8 cellular contexts compared by ENCODE assay signal in the genomic region with DNA sequence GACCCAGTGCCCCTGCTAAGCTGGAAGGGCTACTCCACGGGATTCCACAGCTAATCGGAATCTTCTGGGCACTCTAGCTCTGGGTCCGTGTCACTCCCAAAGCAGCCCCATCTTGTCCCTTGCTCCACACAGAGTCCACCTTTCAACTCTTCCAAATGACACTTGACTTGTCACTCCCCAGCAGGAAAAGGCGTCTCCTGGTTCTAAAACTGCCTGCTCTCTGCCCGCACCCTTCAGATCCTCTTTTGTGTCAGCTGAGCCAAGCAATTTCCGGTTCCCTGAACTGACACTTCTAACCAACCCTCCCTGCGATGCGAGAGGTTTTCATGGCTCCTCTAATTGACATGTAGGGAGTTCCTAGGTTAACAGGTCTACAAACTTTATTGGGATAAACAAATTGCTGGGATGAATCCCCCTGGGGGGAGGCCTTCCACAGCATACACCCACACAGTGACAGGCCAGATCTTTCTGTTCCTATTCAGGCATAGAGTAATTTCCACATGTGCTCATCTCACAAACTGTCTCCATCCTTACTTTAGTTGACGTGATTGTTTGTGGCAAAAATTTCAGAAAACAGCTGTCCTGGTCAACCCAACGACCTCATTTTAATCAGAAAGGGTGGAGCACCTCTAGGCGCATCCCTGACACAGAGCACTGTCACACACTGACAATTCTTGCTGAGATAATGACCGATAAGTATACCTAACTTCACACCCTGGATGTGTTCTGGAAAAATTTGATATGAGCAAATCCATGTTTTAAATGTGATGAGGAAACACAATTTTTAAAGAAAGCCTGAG.
DNase-seq lines count a peak whose midpoint lies in the region; ATAC-seq and TF ChIP-seq lines count a peak whose summit lies in the region.

No MANE protein-coding gene starts in this region.

- peaks cover 50% of the 10 kb centered on the region for H3K4me1 ChIP-seq in effector memory CD4-positive, alpha-beta T cell (ENCODE audit: control insufficient read depth, insufficient read depth, low read length, poor library complexity, severe bottlenecking)
- peaks cover 65% of the 10 kb centered on the region for H3K4me1 ChIP-seq in osteoblast (ENCODE audit: insufficient read depth, low read length)

- peaks cover 90% of the 10 kb centered on the region for H3K79me2 ChIP-seq in osteoblast (ENCODE audit: insufficient read depth, low read length)

- H3K27ac Mint-ChIP-seq in HFFc6 = peak overlapping the region; percentile 98

- no peak overlapping the region for H2AFZ ChIP-seq in osteoblast (ENCODE audit: low read length)

- no peaks in the 10 kb centered on the region for H3K9me3 Mint-ChIP-seq in HFFc6

- H3K4me3 ChIP-seq in effector memory CD4-positive, alpha-beta T cell (ENCODE audit: insufficient read depth, low read depth, low read length, poor library complexity, severe bottlenecking) = peak overlapping the region; percentile 11
- H3K4me3 ChIP-seq in osteoblast (ENCODE audit: insufficient read depth, low read length) = peak overlapping the region; percentile 18

- TF ChIP-seq CTCF in HFFc6 (IDR thresholded peaks at IDR 0.05) = no peak
- TF ChIP-seq CTCF in osteoblast (IDR thresholded peaks at IDR 0.05; ENCODE audit: extremely low read depth, low read depth, low read length) = no peak

- H3K27ac ChIP-seq in effector memory CD4-positive, alpha-beta T cell (ENCODE audit: insufficient read depth, low read length, poor library complexity, severe bottlenecking) = peak overlapping the region; percentile 14
- H3K27ac ChIP-seq in osteoblast (ENCODE audit: low read depth, low read length) = peak overlapping the region; percentile 94

- H3K9me3 ChIP-seq in effector memory CD4-positive, alpha-beta T cell (ENCODE audit: control insufficient read depth, low read length) = no peaks in the 10 kb centered on the region
- no peaks in the 10 kb centered on the region for H3K9me3 ChIP-seq in osteoblast (ENCODE audit: low read depth, low read length)

- peaks cover 5% of the 10 kb centered on the region for H3K36me3 Mint-ChIP-seq in HFFc6 (ENCODE audit: low read depth)

- peaks cover 4% of the 10 kb centered on the region; the same call in 1 of the 2 replicates for H3K27me3 Mint-ChIP-seq in HFFc6 (ENCODE audit: insufficient read depth)

- H3K36me3 ChIP-seq in effector memory CD4-positive, alpha-beta T cell (ENCODE audit: control insufficient read depth, insufficient read depth, low read length) = no peaks in the 10 kb centered on the region
- H3K36me3 ChIP-seq in osteoblast (ENCODE audit: insufficient read depth, low read length) = no peaks in the 10 kb centered on the region

- ATAC-seq in HG03521 (IDR thresholded peaks at IDR 0.05; ENCODE audit: unreplicated experiment) = no peak

- H3K27me3 ChIP-seq in effector memory CD4-positive, alpha-beta T cell (replicated peaks; ENCODE audit: control insufficient read depth, insufficient read depth, low read length, poor library complexity, severe bottlenecking) = no peaks in the 10 kb centered on the region
- no peaks in the 10 kb centered on the region for H3K27me3 ChIP-seq in osteoblast (ENCODE audit: insufficient read depth, low read length)

- H4K20me1 ChIP-seq in osteoblast (ENCODE audit: insufficient read depth, low read length) = peaks cover 5% of the 10 kb centered on the region

- peaks cover 91% of the 10 kb centered on the region for H3K4me1 Mint-ChIP-seq in HFFc6 (ENCODE audit: low read depth)

- H3K4me2 ChIP-seq in osteoblast (ENCODE audit: insufficient read depth, low read length) = peak overlapping the region; percentile 65

- H3K4me3 Mint-ChIP-seq in HFFc6 = peak overlapping the region; percentile 81

- DNase-seq in HFFc6 = no peak
- DNase-seq in T follicular helper cell (ENCODE audit: low read depth) = peak; percentile 12
- DNase-seq in effector memory CD4-positive, alpha-beta T cell = peak; percentile 11 to 24 (median 13)
- no peak for DNase-seq in osteoblast (ENCODE audit: insufficient read length, low spot score, missing footprints)
- DNase-seq in midbrain (lab: John Stamatoyannopoulos, UW) = no peak
- DNase-seq in NCI-H128 (lab: John Stamatoyannopoulos, UW; ENCODE audit: unreplicated experiment) = no peak
- DNase-seq in HT-29 (ENCODE audit: low spot score) = no peak

Comparison
In these comparisons a context has a peak if more than half of its experiments do, and no peak if none do; other contexts are left out.
1. DNase-seq: peak in T follicular helper cell (single experiment) and effector memory CD4-positive, alpha-beta T cell (3 of 3); none in HFFc6 (single experiment), osteoblast (single experiment), midbrain (single experiment), NCI-H128 (single experiment) and HT-29 (single experiment).